ENCODE assay signal across 9 cellular contexts in genomic region chr12:6494968-6495367, GRCh38. TPM values are rescaled to one million over a fixed set of nuclear protein-coding genes. Genes with fewer than 3 reads are reported as not detected.
DNase-seq lines count a peak whose midpoint lies in the region; ATAC-seq, FAIRE-seq and TF ChIP-seq lines count a peak whose summit lies in the region.
"Had no signal": no experiment of that assay in that cellular context is flagged by ENCODE, and none has a peak within 500 bp of the region (broad histone marks: within the 10 kb centered on the region; RNA-seq: fewer than 3 reads in every experiment).

No MANE protein-coding gene starts in this region.

- WGBS in hepatocyte (ENCODE audit: low lambda C conversion rate, missing lambda C conversion rate) = 71% methylated on average over 1 of the region's 1 CpG
- WGBS in pancreas, 2 donors = 67 to 71% methylated on average over 1 of the region's 1 CpG

- intact Hi-C loops in left ventricle myocardium inferior (cut with micrococcal nuclease) = no loop called here
- intact Hi-C loops in upper lobe of right lung (cut with DNase I) = no loop called here
- intact Hi-C loops in pancreas (cut with DNase I) = no loop called here

- H3K27me3 ChIP-seq in left ventricle myocardium inferior (ENCODE audit: low read depth) = no peaks in the 10 kb centered on the region
- no peaks in the 10 kb centered on the region for H3K27me3 ChIP-seq in right atrium auricular region
- H3K27me3 ChIP-seq in hepatocyte = no peaks in the 10 kb centered on the region
- no peaks in the 10 kb centered on the region for H3K27me3 ChIP-seq in upper lobe of right lung
- H3K27me3 ChIP-seq in pancreas = no peaks in the 10 kb centered on the region
- H3K27me3 ChIP-seq: gastrocnemius medialis had no signal

- H3K9me3 ChIP-seq in left ventricle myocardium inferior (replicated peaks) (no peaks in the 10 kb centered on the region), right atrium auricular region (no peaks in the 10 kb centered on the region), hepatocyte (ENCODE audit: low read depth) (no peaks in the 10 kb centered on the region), upper lobe of right lung (no peaks in the 10 kb centered on the region), pancreas (no peaks in the 10 kb centered on the region)
- H3K9me3 ChIP-seq: gastrocnemius medialis had no signal

- peaks cover 63% of the 10 kb centered on the region for H3K79me2 ChIP-seq in hepatocyte

- ATAC-seq in upper lobe of right lung = no peak
- ATAC-seq in GM21825 (IDR thresholded peaks at IDR 0.05; ENCODE audit: unreplicated experiment) = no peak
- ATAC-seq in HG02970 (IDR thresholded peaks at IDR 0.05; ENCODE audit: low FRiP score, unreplicated experiment) = no peak
- ATAC-seq in pancreas = no peak
- ATAC-seq: gastrocnemius medialis had no signal

- H3K4me1 ChIP-seq in left ventricle myocardium inferior (peaks cover 37% of the 10 kb centered on the region), right atrium auricular region (peaks cover 0 to 23% of the 10 kb centered on the region in 2 donors), hepatocyte (ENCODE audit: insufficient read depth) (peaks cover 16% of the 10 kb centered on the region), upper lobe of right lung (peaks cover 17% of the 10 kb centered on the region), pancreas (peaks cover 7 to 16% (median 15%) of the 10 kb centered on the region in 3 donors)

- TF ChIP-seq CTCF in left ventricle myocardium inferior (IDR thresholded peaks at IDR 0.05; ENCODE audit: borderline replicate concordance) = no peak
- TF ChIP-seq CTCF in right atrium auricular region (IDR thresholded peaks at IDR 0.05) = no peak
- TF ChIP-seq CTCF in VCaP (conservative IDR thresholded peaks at IDR 0.05) = no peak
- no peak for TF ChIP-seq CTCF in hepatocyte (IDR thresholded peaks at IDR 0.05; ENCODE audit: poor library complexity)
- no peak for TF ChIP-seq CTCF in upper lobe of right lung (IDR thresholded peaks at IDR 0.05)
- TF ChIP-seq CTCF in pancreas (IDR thresholded peaks at IDR 0.05) = no peak

- H4K20me1 ChIP-seq in hepatocyte (ENCODE audit: insufficient read depth, poor library complexity, severe bottlenecking) = no peaks in the 10 kb centered on the region

- H3K9me2 ChIP-seq in hepatocyte (replicated peaks; ENCODE audit: insufficient read depth) = no peaks in the 10 kb centered on the region

- no peak for DNase-seq in left ventricle myocardium inferior
- no peak for DNase-seq in right atrium auricular region (ENCODE audit: low spot score)
- DNase-seq in hepatocyte (ENCODE audit: low spot score) = no peak
- DNase-seq in upper lobe of right lung = no peak
- DNase-seq in pancreas = no peak
- DNase-seq: gastrocnemius medialis had no signal

- H3K36me3 ChIP-seq in left ventricle myocardium inferior = peaks cover 41% of the 10 kb centered on the region
- peaks cover 28% of the 10 kb centered on the region for H3K36me3 ChIP-seq in right atrium auricular region
- no peaks in the 10 kb centered on the region for H3K36me3 ChIP-seq in hepatocyte (replicated peaks; ENCODE audit: insufficient read depth, low read depth)
- peaks cover 30% of the 10 kb centered on the region for H3K36me3 ChIP-seq in upper lobe of right lung
- H3K36me3 ChIP-seq in pancreas = peaks cover 0 to 8% (median 0%) of the 10 kb centered on the region in 3 donors

- H3K4me2 ChIP-seq in hepatocyte = peak overlapping the region; percentile 82

- peak overlapping the region; percentile 98 for H3K4me3 ChIP-seq in left ventricle myocardium inferior
- H3K4me3 ChIP-seq in right atrium auricular region = peak overlapping the region in 1 of 2 donors; percentile 70
- no peak overlapping the region for H3K4me3 ChIP-seq in hepatocyte
- H3K4me3 ChIP-seq in upper lobe of right lung = peak overlapping the region; percentile 94
- peak overlapping the region in 1 of 4 donors; percentile 76 for H3K4me3 ChIP-seq in pancreas

- H3K27ac ChIP-seq in left ventricle myocardium inferior (replicated peaks) (no peak overlapping the region), right atrium auricular region (no peak overlapping the region), VCaP (peak overlapping the region; percentile 96), hepatocyte (peak overlapping the region; percentile 18), upper lobe of right lung (no peak overlapping the region), pancreas (no peak overlapping the region)

- FAIRE-seq in pancreas (lab: Jason Lieb, UNC) = no peak

- no peak overlapping the region for H2AFZ ChIP-seq in hepatocyte

RNA-seq across cellular contexts. Expression of gene NCAPD2, which starts 1.1 kb away (rescaled TPM):
- total RNA-seq in left ventricle myocardium inferior (9.2 TPM), right atrium auricular region (10 to 100 TPM; 11.6 to 53.5 TPM), hepatocyte (26.7 and 31.4 TPM in 2 replicates), upper lobe of right lung (26.7 TPM), pancreas (10 to 100 TPM in 3 of 6 donors, 1 to 10 TPM in 3; 7.6 to 16.2 (median 10.0) TPM)
- polyA plus RNA-seq in hepatocyte (13.7 and 17.4 TPM in 2 replicates), pancreas (1 to 10 TPM; 5.6 to 6.5 TPM)

RNA-seq across cellular contexts. Expression of gene MRPL51, which starts 1.9 kb away (rescaled TPM):
- 235 TPM for total RNA-seq in left ventricle myocardium inferior
- total RNA-seq in right atrium auricular region = 100 to 1,000 TPM in 1 of 2 donors, 10 to 100 TPM in 1; 87.7 to 104 TPM
- total RNA-seq in hepatocyte = 57.4 and 81.6 TPM in 2 replicates
- 231 and 267 TPM in 2 replicates for polyA plus RNA-seq in hepatocyte
- total RNA-seq in upper lobe of right lung = 114 TPM
- 10 to 100 TPM; 66.3 to 79.7 (median 69.9) TPM for total RNA-seq in pancreas
- 10 to 100 TPM; 30.6 to 64.7 TPM for polyA plus RNA-seq in pancreas

RNA-seq across cellular contexts. Expression of gene VAMP1, which starts 24.5 kb away (rescaled TPM):
- 4.2 TPM for total RNA-seq in left ventricle myocardium inferior
- 1 to 10 TPM; 1.7 to 3.6 TPM for total RNA-seq in right atrium auricular region
- total RNA-seq in hepatocyte = 0.88 and 5.0 TPM in 2 replicates
- polyA plus RNA-seq in hepatocyte = 5.9 and 8.0 TPM in 2 replicates
- total RNA-seq in upper lobe of right lung = 6.3 TPM
- 1 to 10 TPM; 1.7 to 4.1 (median 2.3) TPM for total RNA-seq in pancreas
- polyA plus RNA-seq in pancreas = 1 to 10 TPM; 3.2 to 7.5 TPM

RNA-seq across cellular contexts. Expression of gene GAPDH, which starts 39.3 kb away (rescaled TPM):
- 4,161 TPM for total RNA-seq in left ventricle myocardium inferior
- total RNA-seq in right atrium auricular region = 1,000 to 10,000 TPM; 4,693 to 5,476 TPM
- total RNA-seq in hepatocyte = 1,719 and 1,827 TPM in 2 replicates
- 2,607 and 2,708 TPM in 2 replicates for polyA plus RNA-seq in hepatocyte
- 736 TPM for total RNA-seq in upper lobe of right lung
- total RNA-seq in pancreas = 100 to 1,000 TPM; 149 to 657 (median 339) TPM
- 100 to 1,000 TPM; 425 to 627 TPM for polyA plus RNA-seq in pancreas

RNA-seq across cellular contexts. Expression of gene TAPBPL, which starts 43.1 kb away (rescaled TPM):
- 16.4 TPM for total RNA-seq in left ventricle myocardium inferior
- total RNA-seq in right atrium auricular region = 10 to 100 TPM; 14.5 to 16.9 TPM
- 8.2 and 11.7 TPM in 2 replicates for total RNA-seq in hepatocyte
- polyA plus RNA-seq in hepatocyte = 9.7 and 10.8 TPM in 2 replicates
- total RNA-seq in upper lobe of right lung = 28.4 TPM
- 10 to 100 TPM in 3 of 6 donors, 1 to 10 TPM in 3; 7.8 to 25.5 (median 12.6) TPM for total RNA-seq in pancreas
- 10 to 100 TPM; 15.9 to 17.7 TPM for polyA plus RNA-seq in pancreas

Comparison
In these comparisons a context has a peak if more than half of its experiments do, and no peak if none do; other contexts are left out.
1. H3K27ac ChIP-seq: peak in VCaP (single experiment) and hepatocyte (single experiment); none in left ventricle myocardium inferior (single experiment), right atrium auricular region (0 of 2), upper lobe of right lung (single experiment) and pancreas (0 of 4).